10 cellular contexts compared by ENCODE assay signal in the genomic region with DNA sequence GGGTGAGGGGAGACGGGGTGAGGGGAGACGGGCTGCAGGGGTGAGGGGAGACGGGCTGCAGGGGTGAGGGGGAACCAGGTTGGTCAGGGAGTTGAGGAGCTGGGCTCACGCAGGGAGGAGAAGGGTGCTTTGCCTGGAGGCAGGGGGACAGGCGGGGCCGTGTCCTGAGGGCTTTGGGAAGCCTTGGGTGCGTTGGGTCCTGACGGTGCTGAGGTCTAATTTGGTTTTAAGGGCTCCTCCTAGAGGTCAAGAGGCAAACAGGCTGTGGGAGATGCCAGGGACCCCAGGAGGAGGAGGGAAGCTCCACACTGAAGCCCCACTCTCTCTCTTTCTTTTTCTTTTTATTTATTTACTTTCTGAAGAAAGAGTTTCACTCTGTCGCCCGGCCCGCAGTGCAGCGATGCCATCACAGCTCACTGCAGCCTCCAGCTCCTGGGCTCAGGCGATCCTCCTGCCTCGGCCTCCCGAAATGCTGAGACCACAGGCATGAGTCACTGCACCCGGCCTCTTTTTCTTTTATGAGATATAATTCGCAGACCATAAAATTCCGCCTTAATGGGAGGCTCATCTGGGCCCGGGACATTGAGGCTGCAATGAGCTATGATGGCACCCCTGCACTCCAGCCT. TPM values are rescaled to one million over a fixed set of nuclear protein-coding genes. Genes with fewer than 3 reads are reported as not detected.
DNase-seq lines count a peak whose midpoint lies in the region; ATAC-seq and TF ChIP-seq lines count a peak whose summit lies in the region.
"Had no signal": no experiment of that assay in that cellular context is flagged by ENCODE, and none has a peak within 500 bp of the region (broad histone marks: within the 10 kb centered on the region; RNA-seq: fewer than 3 reads in every experiment).

No MANE protein-coding gene starts in this region.

- H3K4me1 Mint-ChIP-seq in Calu3 (ENCODE audit: low read depth, unreplicated experiment), result no peaks in the 10 kb centered on the region

- H3K4me3 Mint-ChIP-seq in Calu3 (ENCODE audit: low read depth, unreplicated experiment), result no peak overlapping the region

- intact Hi-C loops in esophagus squamous epithelium (cut with DNase I), result no loop called here
- intact Hi-C loops in Calu3 (cut with micrococcal nuclease; ENCODE audit: unreplicated experiment), result no loop called here

- DNase-seq in AG10803 (ENCODE audit: low read depth), result no peak
- peak; percentile 69 for DNase-seq in ELF-1 (ENCODE audit: low read depth, low spot score)
- peak; percentile 46 for DNase-seq in NT2/D1 (ENCODE audit: low read depth, low spot score)
- no peak for DNase-seq in epithelial cell of proximal tubule (ENCODE audit: low read depth)
- no peak for DNase-seq in HT-29 (ENCODE audit: low spot score)
- DNase-seq in esophagus squamous epithelium (lab: John Stamatoyannopoulos, UW), result no peak
- no peak for DNase-seq in Calu3
- DNase-seq: NCI-H1436 treated with DMSO at 0.1 percent for 48 hours had no signal

- peaks cover 11% of the 10 kb centered on the region for H3K27me3 Mint-ChIP-seq in Calu3 (ENCODE audit: unreplicated experiment)

- no peaks in the 10 kb centered on the region for H3K9me3 ChIP-seq in NT2/D1 (ENCODE audit: insufficient read depth, low read length)
- no peaks in the 10 kb centered on the region for H3K9me3 ChIP-seq in esophagus squamous epithelium

- H3K4me1 ChIP-seq in NT2/D1 (ENCODE audit: insufficient read depth, insufficient read length), result peaks cover 10% of the 10 kb centered on the region
- no peaks in the 10 kb centered on the region for H3K4me1 ChIP-seq in esophagus squamous epithelium

- 68 to 76% methylated on average over 17 of the region's 19 CpGs for WGBS in esophagus squamous epithelium, 2 donors

- no peak for TF ChIP-seq POLR2A in esophagus squamous epithelium (IDR thresholded peaks at IDR 0.05)

- TF ChIP-seq CTCF in AG10803 (conservative IDR thresholded peaks at IDR 0.05; ENCODE audit: low read length), result peak; percentile 17; the same call in 1 of the 2 replicates
- TF ChIP-seq CTCF in epithelial cell of proximal tubule (conservative IDR thresholded peaks at IDR 0.05; ENCODE audit: low read depth, low read length), result peak; percentile 28
- TF ChIP-seq CTCF in esophagus squamous epithelium (IDR thresholded peaks at IDR 0.05), result no peak
- no peak for TF ChIP-seq CTCF in Calu3 (IDR thresholded peaks at IDR 0.05; ENCODE audit: unreplicated experiment)

- H3K9me3 Mint-ChIP-seq in Calu3 (ENCODE audit: low read depth, unreplicated experiment), result no peaks in the 10 kb centered on the region

- H3K27me3 ChIP-seq in NT2/D1 (ENCODE audit: insufficient read depth, insufficient read length) (no peaks in the 10 kb centered on the region), esophagus squamous epithelium (no peaks in the 10 kb centered on the region)

- H3K27ac Mint-ChIP-seq in Calu3 (ENCODE audit: unreplicated experiment), result no peak overlapping the region

- H3K36me3 Mint-ChIP-seq in Calu3 (ENCODE audit: insufficient read depth, unreplicated experiment), result peaks cover 3% of the 10 kb centered on the region

- H3K27ac ChIP-seq in esophagus squamous epithelium, result no peak overlapping the region

- H3K36me3 ChIP-seq in NT2/D1 (ENCODE audit: insufficient read depth, insufficient read length, low read length) (peaks cover 12% of the 10 kb centered on the region), esophagus squamous epithelium (peaks cover 0 to 10% (median 5%) of the 10 kb centered on the region in 3 donors)

- ATAC-seq in HG02678 (IDR thresholded peaks at IDR 0.05; ENCODE audit: unreplicated experiment), result no peak

- H3K4me3 ChIP-seq in AG10803 (ENCODE audit: low read length) (no peak overlapping the region), NT2/D1 (ENCODE audit: insufficient read length, low read depth) (no peak overlapping the region), epithelial cell of proximal tubule (ENCODE audit: low read depth, low read length) (no peak overlapping the region), esophagus squamous epithelium (no peak overlapping the region)

- H3K9ac ChIP-seq in NT2/D1 (ENCODE audit: insufficient read length, low read depth), result no peak overlapping the region

- no TSS peak for BruUV-seq in Calu3 (replicated peaks; lab: Mats Ljungman, UMichigan)

- CTCF ChIA-PET in Calu3 (lab: Charles Lee), result interaction anchor here (0.9 kb wide), 1 partner anchor 9 kb away, joined by 4 read pairs; a partner anchor contains a TSS

RNA-seq across cellular contexts. Expression of a gene that starts 9.3 kb away (rescaled TPM):
- total RNA-seq in epithelial cell of proximal tubule, result 25.2 and 41.5 TPM in 2 replicates
- total RNA-seq in HT-29 (2014; rRNA removed; shearing (Covaris generic)), result 206 and 211 TPM in 2 replicates
- 1 to 10 TPM in 2 of 4 donors, under 1 TPM in 1, not detected in 1; 0.11 to 1.3 (median 1.0) TPM for total RNA-seq in esophagus squamous epithelium
- 73.9 and 90.5 TPM in 2 replicates for total RNA-seq in Calu3 (2022)

RNA-seq across cellular contexts. Expression of a gene that starts 32.9 kb away (rescaled TPM):
- total RNA-seq in epithelial cell of proximal tubule, result 3.2 and 17.1 TPM in 2 replicates
- 0.13 TPM in 1 of 2 replicates, not detected in the other for total RNA-seq in HT-29 (2014; rRNA removed; shearing (Covaris generic))
- 10 to 100 TPM in 1 of 4 donors, 1 to 10 TPM in 3; 2.6 to 19.3 (median 6.5) TPM for total RNA-seq in esophagus squamous epithelium
- 0.56 and 0.83 TPM in 2 replicates for total RNA-seq in Calu3 (2022)

RNA-seq across cellular contexts. Expression of a gene that starts 46.4 kb away (rescaled TPM):
- total RNA-seq in epithelial cell of proximal tubule (not detected in 2 replicates), esophagus squamous epithelium (not detected), Calu3 (2022) (not detected in 2 replicates)
- total RNA-seq in HT-29 (2014; rRNA removed; shearing (Covaris generic)), result not detected in 2 replicates
- total RNA-seq: astrocyte had no signal

RNA-seq across cellular contexts. Expression of a gene that starts 55.6 kb away (rescaled TPM):
- total RNA-seq in epithelial cell of proximal tubule (186 and 453 TPM in 2 replicates), esophagus squamous epithelium (100 to 1,000 TPM; 139 to 167 (median 156) TPM), Calu3 (2022) (380 and 409 TPM in 2 replicates)
- total RNA-seq in HT-29 (2014; rRNA removed; shearing (Covaris generic)), result 464 and 599 TPM in 2 replicates

Comparison
In these comparisons a context has a peak if more than half of its experiments do, and no peak if none do; other contexts are left out.
1. DNase-seq: peak in ELF-1 (single experiment) and NT2/D1 (single experiment); none in AG10803 (single experiment), epithelial cell of proximal tubule (single experiment), HT-29 (single experiment), esophagus squamous epithelium (single experiment) and Calu3 (single experiment).
2. CTCF ChIP-seq: peak in AG10803 (single experiment) and epithelial cell of proximal tubule (single experiment); none in esophagus squamous epithelium (0 of 6) and Calu3 (single experiment).
3. RNA of a gene that starts 9.3 kb away (total RNA-seq): 206 to 211 TPM in HT-29, 73.9 to 90.5 TPM in Calu3 and 25.2 to 41.5 TPM in epithelial cell of proximal tubule; 0.11 to 1.3 TPM in esophagus squamous epithelium; every median in the first group is over 10 times any median in the second.